Comparison of ENCODE assay signal across 8 cellular contexts in genomic region chr2:1743396-1744150, GRCh38. TPM values are rescaled to one million over a fixed set of nuclear protein-coding genes. Genes with fewer than 3 reads are reported as not detected.
DNase-seq lines count a peak whose midpoint lies in the region; ATAC-seq, FAIRE-seq and TF ChIP-seq lines count a peak whose summit lies in the region.

No MANE protein-coding gene starts in this region.

- H3K27me3 Mint-ChIP-seq in immature natural killer cell (ENCODE audit: low read depth in 3 of 3) = peaks cover 3 to 16% (median 6%) of the 10 kb centered on the region in 3 donors

- no peaks in the 10 kb centered on the region for H3K9me3 Mint-ChIP-seq in immature natural killer cell

- peak overlapping the region; percentile 89 for H3K4me2 ChIP-seq in A549

- peak; percentile 10 to 45; a peak in 4 of 6 replicates for ATAC-seq in A549

- peaks cover 11% of the 10 kb centered on the region; the same call in 1 of the 3 replicates for H3K4me1 ChIP-seq in A549
- peaks cover 39% of the 10 kb centered on the region for H3K4me1 ChIP-seq in muscle layer of colon (ENCODE audit: insufficient read depth, low read length)

- in situ Hi-C loops in KBM-7 (cut with MboI; ENCODE audit: low pct_unique_long_range_greater_than_20kb, low sequenced_read_pairs) = no loop called here

- WGBS in A549 (ENCODE audit: missing lambda C conversion rate) = 4% methylated on average over 15 of the region's 71 CpGs

- no peak for TF ChIP-seq RAD21 in A549 (conservative IDR thresholded peaks at IDR 0.05 in 1 of 2, IDR thresholded peaks at IDR 0.05 in 1 of 2)

- CTCF ChIA-PET in A549 (lab: Yijun Ruan, JAX) (interaction anchor here (1.4 kb wide), 2 partner anchors 17 to 143 kb away, joined by 4 to 5 read pairs; no protein-coding TSS in a partner anchor), GM10248 (lab: Yijun Ruan, JAX) (no interaction called here)

- H3K9me3 ChIP-seq in A549 (no peaks in the 10 kb centered on the region), muscle layer of colon (ENCODE audit: low read length) (no peaks in the 10 kb centered on the region)

- no peaks in the 10 kb centered on the region for H3K36me3 ChIP-seq in muscle layer of colon (ENCODE audit: insufficient read depth, low read length)

- H3K4me1 Mint-ChIP-seq in immature natural killer cell = peaks cover 0 to 4% of the 10 kb centered on the region in 2 donors

- TF ChIP-seq CTCF in A549 (IDR thresholded peaks at IDR 0.05) (no peak), NB4 (IDR thresholded peaks at IDR 0.05; ENCODE audit: low read depth, low read length) (no peak), epithelial cell of proximal tubule (conservative IDR thresholded peaks at IDR 0.05; ENCODE audit: low read depth, low read length) (no peak), GM10248 (IDR thresholded peaks at IDR 0.05; ENCODE audit: control extremely low read depth, extremely low read depth, low read depth, missing control alignments) (no peak)

- no peak for TF ChIP-seq EP300 in A549 (IDR thresholded peaks at IDR 0.05)

- H3K27me3 ChIP-seq in muscle layer of colon (ENCODE audit: control insufficient read depth in 1 of 2, insufficient read depth in 2 of 2, low read length in 2 of 2) = no peaks in the 10 kb centered on the region

- TF ChIP-seq POLR2A in A549 (IDR thresholded peaks at IDR 0.05; ENCODE audit: low read length) (no peak), NB4 (IDR thresholded peaks at IDR 0.05; ENCODE audit: extremely low read depth, insufficient read length) (no peak)

- DNase-seq in A549 (ENCODE audit: low read depth in 1 of 2, low spot score in 1 of 2) = no peak
- peak; percentile 66 for DNase-seq in NB4 (ENCODE audit: low read depth)
- no peak for DNase-seq in epithelial cell of proximal tubule (ENCODE audit: low read depth)
- no peak for DNase-seq in GM10248 (ENCODE audit: extremely low spot score)
- DNase-seq in RCC 7860 (ENCODE audit: low spot score) = no peak
- DNase-seq in KBM-7 = no peak
- DNase-seq in immature natural killer cell = no peak

- H3K27ac Mint-ChIP-seq in immature natural killer cell = no peak overlapping the region

- FAIRE-seq in A549 (lab: Jason Lieb, UNC) = no peak
- no peak for FAIRE-seq in RCC 7860 (lab: Jason Lieb, UNC)

- peak overlapping the region in 2 of 5 donors; percentile 18 to 59 for H3K4me3 Mint-ChIP-seq in immature natural killer cell

- H3K9ac ChIP-seq in muscle layer of colon (ENCODE audit: low read length) = peak overlapping the region; percentile 50

- peak overlapping the region; percentile 59 for H3K4me3 ChIP-seq in A549
- H3K4me3 ChIP-seq in NB4 (ENCODE audit: low read depth, low read length) = peak overlapping the region; percentile 66
- H3K4me3 ChIP-seq in epithelial cell of proximal tubule (ENCODE audit: low read depth, low read length) = peak overlapping the region; percentile 80
- peak overlapping the region; percentile 71 to 85 for H3K4me3 ChIP-seq in muscle layer of colon (ENCODE audit: low read depth in 1 of 2, low read length in 2 of 2)

- POLR2A ChIA-PET in A549 (lab: Yijun Ruan, JAX) = no interaction called here
- POLR2A ChIA-PET in GM10248 (lab: Yijun Ruan, JAX) = no interaction called here

- no peaks in the 10 kb centered on the region for H3K36me3 Mint-ChIP-seq in immature natural killer cell

- H3K27ac ChIP-seq in A549 = peak overlapping the region; percentile 65 to 82
- peak overlapping the region; percentile 98 for H3K27ac ChIP-seq in muscle layer of colon (ENCODE audit: low read depth, low read length)

TF ChIP-seq in A549, 52 proteins besides CTCF, POLR2A, EP300 and RAD21:
- TF ChIP-seq HEYL (CRISPR knock-in tag; IDR thresholded peaks at IDR 0.05) (no peak), RNF2 (IDR thresholded peaks at IDR 0.05; ENCODE audit: borderline replicate concordance, low read depth) (no peak)

RNA-seq across cellular contexts. Expression of gene PXDN, which starts 0.7 kb away (rescaled TPM):
- polyA plus RNA-seq in A549 (2011; rRNA removed) (3.7 and 5.3 TPM in 2 replicates), A549 (2017; fragmentation: RNase III; extraction: RNeasy Plus Mini Kit Qiagen cat#74134 plus additional on column Dnase treatment) (5.5 to 8.9 TPM (median 7.3 TPM) in 3 replicates), immature natural killer cell (1 to 10 TPM in 1 of 3 donors, under 1 TPM in 1, not detected in 1; 0.93 to 1.0 TPM)
- 3.5 and 3.6 TPM in 2 replicates for polyA plus RNA-seq in A549 (2012; cell fraction: cytosol; rRNA removed)
- polyA plus RNA-seq in A549 (2012; cell fraction: nucleus; rRNA removed) = 13.1 and 14.0 TPM in 2 replicates
- polyA minus RNA-seq in A549 (2011; rRNA and poly(A)+ RNA removed) = 3.3 and 4.9 TPM in 2 replicates
- 195 and 197 TPM in 2 replicates for total RNA-seq in epithelial cell of proximal tubule
